In the genomic region with DNA sequence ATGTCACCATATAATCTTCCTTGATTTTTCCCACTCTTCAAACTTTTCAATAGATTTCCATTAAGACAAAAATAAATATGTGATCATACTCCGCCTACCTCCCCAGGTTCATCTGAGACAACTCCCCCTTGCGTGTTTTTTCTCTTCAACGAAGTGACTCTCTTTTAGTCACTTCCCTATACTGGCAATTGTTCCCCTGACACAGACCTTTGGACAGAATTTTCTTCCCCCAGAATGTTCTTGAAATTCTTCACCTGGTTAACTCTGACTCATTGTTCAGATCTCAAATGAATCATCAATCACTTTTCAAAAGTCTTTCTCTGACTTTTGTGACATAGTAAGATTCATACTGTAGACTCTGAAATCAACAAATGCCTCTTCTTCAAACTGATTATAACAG, we compare ENCODE assay signal across 19 cellular contexts.
DNase-seq lines count a peak whose midpoint lies in the region; ATAC-seq and TF ChIP-seq lines count a peak whose summit lies in the region.
"Had no signal": no experiment of that assay in that cellular context is flagged by ENCODE, and none has a peak within 500 bp of the region (broad histone marks: within the 10 kb centered on the region; RNA-seq: fewer than 3 reads in every experiment).

No MANE protein-coding gene starts in this region.

- H3K4me1 Mint-ChIP-seq in GM23338 = no peaks in the 10 kb centered on the region
- H3K4me1 Mint-ChIP-seq: CD4-positive, alpha-beta memory T cell had no signal

- peak; percentile 29 for DNase-seq in DMS53 (lab: John Stamatoyannopoulos, UW)
- no peak for DNase-seq in DMS53 treated with DMSO at 0.1 percent for 48 hours (lab: John Stamatoyannopoulos, UW; ENCODE audit: unreplicated experiment)
- DNase-seq in PC-3 = peak; percentile 93
- DNase-seq in epithelial cell of proximal tubule (ENCODE audit: low read depth) = peak; percentile 43
- no peak for DNase-seq in HT-29 (ENCODE audit: low spot score)
- no peak for DNase-seq in NCI-H2107 (lab: John Stamatoyannopoulos, UW)
- no peak for DNase-seq in GM23338 (ENCODE audit: low spot score)
- no peak for DNase-seq in activated naive CD4-positive, alpha-beta T cell treated with anti-CD3 and anti-CD28 coated beads, Interleukin-2, amount 50 U/mL, for 16 hours
- DNase-seq: CD4-positive, alpha-beta memory T cell; DMS79; HFFc6; KBM-7; MV-4-11; NCI-H1694 treated with DMSO at 0.1 percent for 48 hours; NCI-H226; NCI-H524 had no signal

- H3K79me2 ChIP-seq in PC-3 (ENCODE audit: low read length) = no peaks in the 10 kb centered on the region
- no peaks in the 10 kb centered on the region for H3K79me2 ChIP-seq in GM23338 (replicated peaks; ENCODE audit: insufficient read depth)

- no peak overlapping the region for H3K9ac ChIP-seq in PC-3 (ENCODE audit: low read length)
- H3K9ac ChIP-seq: BLaER1 had no signal

- no TSS peak for BruUV-seq in PC-3 (replicated peaks; lab: Mats Ljungman, UMichigan)

- H3K4me1 ChIP-seq in PC-3 (ENCODE audit: insufficient read depth, low read length) (peaks cover 27% of the 10 kb centered on the region), GM23338 (ENCODE audit: insufficient read depth) (peaks cover 7% of the 10 kb centered on the region)
- H3K4me1 ChIP-seq: BLaER1 had no signal

- CTCF ChIA-PET in PC-3 (lab: Charles Lee) = no interaction called here

- H3K27ac ChIP-seq in PC-3 (ENCODE audit: low read length) (peak overlapping the region; percentile 76), GM23338 (ENCODE audit: low read depth) (no peak overlapping the region)
- H3K27ac ChIP-seq: 22Rv1, BLaER1 had no signal

- peak overlapping the region; percentile 50 for H3K4me2 ChIP-seq in PC-3 (ENCODE audit: low read length)
- no peak overlapping the region for H3K4me2 ChIP-seq in GM23338
- H3K4me2 ChIP-seq: BLaER1 had no signal

- no peak overlapping the region for H3K27ac Mint-ChIP-seq in GM23338
- H3K27ac Mint-ChIP-seq: CD4-positive, alpha-beta memory T cell; HFFc6 had no signal

- TF ChIP-seq CTCF in PC-3 (conservative IDR thresholded peaks at IDR 0.05; ENCODE audit: low read depth, low read length) = no peak
- no peak for TF ChIP-seq CTCF in epithelial cell of proximal tubule (conservative IDR thresholded peaks at IDR 0.05; ENCODE audit: low read depth, low read length)
- no peak for TF ChIP-seq CTCF in GM23338 (conservative IDR thresholded peaks at IDR 0.05; ENCODE audit: low read depth in 2 of 2)

- H2AFZ ChIP-seq in PC-3 (ENCODE audit: low read length) = peak overlapping the region; percentile 43; the same call in 1 of the 2 replicates
- H2AFZ ChIP-seq in GM23338 = no peak overlapping the region

- H4K20me1 ChIP-seq in PC-3 (ENCODE audit: low read length) (no peaks in the 10 kb centered on the region), GM23338 (replicated peaks; ENCODE audit: insufficient read depth) (no peaks in the 10 kb centered on the region)
- H4K20me1 ChIP-seq: BLaER1 had no signal

- H3K9me3 Mint-ChIP-seq in GM23338 = no peaks in the 10 kb centered on the region

- H3K27me3 ChIP-seq in PC-3 (ENCODE audit: low read length) (no peaks in the 10 kb centered on the region), GM23338 (ENCODE audit: insufficient read depth) (no peaks in the 10 kb centered on the region)
- H3K27me3 ChIP-seq: BLaER1 had no signal

- no peaks in the 10 kb centered on the region for H3K27me3 Mint-ChIP-seq in GM23338 (ENCODE audit: insufficient read depth, low read depth, poor library complexity)
- H3K27me3 Mint-ChIP-seq: CD4-positive, alpha-beta memory T cell had no signal

- H3K36me3 Mint-ChIP-seq in GM23338 (ENCODE audit: low read depth) = no peaks in the 10 kb centered on the region
- H3K36me3 Mint-ChIP-seq: CD4-positive, alpha-beta memory T cell had no signal

- H3K4me3 ChIP-seq in PC-3 (ENCODE audit: low read length) (no peak overlapping the region), epithelial cell of proximal tubule (ENCODE audit: low read depth, low read length) (no peak overlapping the region), GM23338 (no peak overlapping the region)
- H3K4me3 ChIP-seq: BLaER1 had no signal

- ATAC-seq in PC-3 (peak; percentile 87), GM23338 (no peak)
- ATAC-seq: Right ventricle myocardium inferior had no signal

- no peaks in the 10 kb centered on the region for H3K9me3 ChIP-seq in PC-3 (ENCODE audit: low read length)
- H3K9me3 ChIP-seq: BLaER1 had no signal

- POLR2A ChIA-PET in PC-3 (lab: Charles Lee; ENCODE audit: unreplicated experiment) = no interaction called here

- no peaks in the 10 kb centered on the region for H3F3A ChIP-seq in PC-3 (ENCODE audit: low read length, unreplicated experiment)
- H3F3A ChIP-seq in GM23338 (replicated peaks; ENCODE audit: low read depth) = no peaks in the 10 kb centered on the region

- intact Hi-C loops in PC-3 (cut with micrococcal nuclease) = no loop called here

- H3K36me3 ChIP-seq in PC-3 (ENCODE audit: low read depth, low read length) (no peaks in the 10 kb centered on the region), GM23338 (ENCODE audit: insufficient read depth) (no peaks in the 10 kb centered on the region)
- H3K36me3 ChIP-seq: BLaER1 had no signal

- H3K4me3 Mint-ChIP-seq in GM23338 = no peak overlapping the region
- H3K4me3 Mint-ChIP-seq: CD4-positive, alpha-beta memory T cell; HFFc6 had no signal

- H3K9me2 ChIP-seq in PC-3 (replicated peaks; ENCODE audit: low read length) (no peaks in the 10 kb centered on the region), GM23338 (ENCODE audit: insufficient read depth) (no peaks in the 10 kb centered on the region)

TF ChIP-seq in GM23338, 12 proteins besides CTCF, POLR2A, EP300 and RAD21:
- TF ChIP-seq POLR2AphosphoS5 (IDR thresholded peaks at IDR 0.05; ENCODE audit: low read depth) (no peak), NANOG (IDR thresholded peaks at IDR 0.05; ENCODE audit: borderline replicate concordance) (no peak), EZH2 (IDR thresholded peaks at IDR 0.05; ENCODE audit: low read depth, unreplicated experiment) (no peak), EZH2phosphoT487 (IDR thresholded peaks at IDR 0.05; ENCODE audit: unreplicated experiment) (no peak), JUNB (IDR thresholded peaks at IDR 0.05; ENCODE audit: unreplicated experiment) (no peak), CREB1 (CRISPR knock-in tag; IDR thresholded peaks at IDR 0.05; ENCODE audit: low read depth) (no peak)
- TF ChIP-seq, protein P1, sequence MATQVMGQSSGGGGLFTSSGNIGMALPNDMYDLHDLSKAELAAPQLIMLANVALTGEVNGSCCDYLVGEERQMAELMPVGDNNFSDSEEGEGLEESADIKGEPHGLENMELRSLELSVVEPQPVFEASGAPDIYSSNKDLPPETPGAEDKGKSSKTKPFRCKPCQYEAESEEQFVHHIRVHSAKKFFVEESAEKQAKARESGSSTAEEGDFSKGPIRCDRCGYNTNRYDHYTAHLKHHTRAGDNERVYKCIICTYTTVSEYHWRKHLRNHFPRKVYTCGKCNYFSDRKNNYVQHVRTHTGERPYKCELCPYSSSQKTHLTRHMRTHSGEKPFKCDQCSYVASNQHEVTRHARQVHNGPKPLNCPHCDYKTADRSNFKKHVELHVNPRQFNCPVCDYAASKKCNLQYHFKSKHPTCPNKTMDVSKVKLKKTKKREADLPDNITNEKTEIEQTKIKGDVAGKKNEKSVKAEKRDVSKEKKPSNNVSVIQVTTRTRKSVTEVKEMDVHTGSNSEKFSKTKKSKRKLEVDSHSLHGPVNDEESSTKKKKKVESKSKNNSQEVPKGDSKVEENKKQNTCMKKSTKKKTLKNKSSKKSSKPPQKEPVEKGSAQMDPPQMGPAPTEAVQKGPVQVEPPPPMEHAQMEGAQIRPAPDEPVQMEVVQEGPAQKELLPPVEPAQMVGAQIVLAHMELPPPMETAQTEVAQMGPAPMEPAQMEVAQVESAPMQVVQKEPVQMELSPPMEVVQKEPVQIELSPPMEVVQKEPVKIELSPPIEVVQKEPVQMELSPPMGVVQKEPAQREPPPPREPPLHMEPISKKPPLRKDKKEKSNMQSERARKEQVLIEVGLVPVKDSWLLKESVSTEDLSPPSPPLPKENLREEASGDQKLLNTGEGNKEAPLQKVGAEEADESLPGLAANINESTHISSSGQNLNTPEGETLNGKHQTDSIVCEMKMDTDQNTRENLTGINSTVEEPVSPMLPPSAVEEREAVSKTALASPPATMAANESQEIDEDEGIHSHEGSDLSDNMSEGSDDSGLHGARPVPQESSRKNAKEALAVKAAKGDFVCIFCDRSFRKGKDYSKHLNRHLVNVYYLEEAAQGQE (IDR thresholded peaks at IDR 0.05; ENCODE audit: unreplicated experiment) = no peak

Comparison
In these comparisons a context has a peak if more than half of its experiments do, and no peak if none do; other contexts are left out.
1. DNase-seq: peak in DMS53 (single experiment), PC-3 (single experiment) and epithelial cell of proximal tubule (single experiment); none in DMS53 treated with DMSO at 0.1 percent for 48 hours (single experiment), HT-29 (single experiment), NCI-H2107 (single experiment), GM23338 (single experiment) and activated naive CD4-positive, alpha-beta T cell treated with anti-CD3 and anti-CD28 coated beads, Interleukin-2, amount 50 U/mL, for 16 hours (single experiment).